In the genomic region with DNA sequence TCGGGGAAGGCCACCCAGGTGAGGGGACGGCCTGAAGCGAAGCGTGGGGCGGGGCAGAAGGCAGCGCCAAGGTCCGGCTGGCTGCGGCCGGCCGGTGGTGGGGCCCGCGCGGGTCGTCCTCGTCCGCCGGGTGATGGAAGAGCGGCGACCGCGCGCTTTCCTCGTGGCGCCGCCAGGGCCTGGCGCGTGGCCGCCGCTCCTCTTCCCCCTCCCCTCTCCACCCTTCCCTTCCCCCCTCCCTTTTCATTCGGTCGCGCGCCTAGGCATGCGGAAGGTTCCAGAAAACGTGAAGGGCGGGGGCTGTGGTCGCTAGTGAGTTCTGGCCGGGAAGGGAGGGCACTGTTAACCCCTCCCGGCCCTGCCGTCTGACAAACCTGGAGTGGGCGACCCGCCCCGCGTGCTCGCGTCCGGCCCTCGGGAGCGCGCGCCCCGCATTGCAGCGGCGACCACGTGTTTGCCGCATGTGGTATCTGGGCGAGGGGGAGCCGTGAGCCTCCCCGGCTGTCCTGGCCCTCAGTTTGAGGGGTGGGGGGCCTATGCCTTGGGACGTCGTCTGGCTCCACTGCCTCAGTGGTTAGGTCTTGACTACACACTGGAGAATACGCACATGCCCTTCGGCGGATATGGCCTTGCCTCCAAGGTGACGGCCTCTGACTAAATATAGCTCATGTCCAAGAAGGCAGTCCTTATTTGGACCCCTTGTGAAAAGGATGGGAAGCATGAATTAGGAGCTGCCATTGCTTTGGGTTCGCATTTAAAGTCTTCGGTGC, we compare ENCODE assay signal across 8 cellular contexts. TPM values are rescaled to one million over a fixed set of nuclear protein-coding genes. Genes with fewer than 3 reads are reported as not detected.
DNase-seq lines count a peak whose midpoint lies in the region; ATAC-seq and TF ChIP-seq lines count a peak whose summit lies in the region.

No MANE protein-coding gene starts in this region.

- DNase-seq in Ammon's horn (ENCODE audit: low spot score) (peak; percentile 79), RPMI8226 (peak; percentile 78), globus pallidus (ENCODE audit: low spot score) (peak; percentile 68), omental fat pad (ENCODE audit: low spot score) (peak; percentile 39), testis (peak; percentile 80)
- peak; percentile 82 for DNase-seq in activated naive CD4-positive, alpha-beta T cell treated with Interleukin-2 at 50 U/mL for 16 hours

- H3K9me3 ChIP-seq in testis: no peaks in the 10 kb centered on the region

- no peak for TF ChIP-seq CTCF in omental fat pad (IDR thresholded peaks at IDR 0.05)
- no peak for TF ChIP-seq CTCF in testis (IDR thresholded peaks at IDR 0.05)

- ATAC-seq in GM18909 (IDR thresholded peaks at IDR 0.05; ENCODE audit: poor library complexity, unreplicated experiment) (peak; percentile 36), HG03280 (IDR thresholded peaks at IDR 0.05; ENCODE audit: unreplicated experiment) (peak; percentile 35), omental fat pad (ENCODE audit: low FRiP score) (peak; percentile 26)

- no peaks in the 10 kb centered on the region for H3K36me3 ChIP-seq in testis (ENCODE audit: low read depth, missing control alignments)

- TF ChIP-seq POLR2A in testis (IDR thresholded peaks at IDR 0.05): no peak

- no peaks in the 10 kb centered on the region for H3K27me3 ChIP-seq in testis

- H3K4me1 ChIP-seq in testis: peaks cover 26% of the 10 kb centered on the region

- H3K4me3 ChIP-seq in testis: peak overlapping the region; percentile 87 to 94

- H3K27ac ChIP-seq in testis: peak overlapping the region; percentile 99

- intact Hi-C loops in testis (cut with DNase I; ENCODE audit: low total_unique reads): loop anchor here (5.0 kb wide), 1 partner anchor 102 kb away; no protein-coding TSS in a partner anchor

- WGBS in testis, 2 donors: 0 to 1% methylated on average over 15 to 53 of the region's 67 CpGs

RNA-seq across cellular contexts. Expression of a gene that starts 0.6 kb away (rescaled TPM):
- total RNA-seq in omental fat pad (1,000 to 10,000 TPM in 1 of 4 donors, 100 to 1,000 TPM in 3; 223 to 1,046 (median 437) TPM), testis (100 to 1,000 TPM; 219 to 268 TPM)
- polyA plus RNA-seq in testis (ENCODE audit: insufficient read depth, low read depth, low replicate concordance): 198 TPM

RNA-seq across cellular contexts. Expression of a gene that starts 21.7 kb away (rescaled TPM):
- total RNA-seq in omental fat pad (10 to 100 TPM; 24.7 to 44.1 (median 39.8) TPM), testis (10 to 100 TPM; 26.8 to 31.8 TPM)
- 21.1 TPM for polyA plus RNA-seq in testis (ENCODE audit: insufficient read depth, low read depth, low replicate concordance)

RNA-seq across cellular contexts. Expression of a gene that starts 37.8 kb away (rescaled TPM):
- 10 to 100 TPM; 23.3 to 48.7 (median 46.1) TPM for total RNA-seq in omental fat pad
- total RNA-seq in testis: 10 to 100 TPM; 10.8 to 13.9 TPM
- polyA plus RNA-seq in testis (ENCODE audit: insufficient read depth, low read depth, low replicate concordance): 59.0 TPM

RNA-seq across cellular contexts. Expression of a gene that starts 44.7 kb away (rescaled TPM):
- total RNA-seq in omental fat pad: 100 to 1,000 TPM in 1 of 4 donors, 10 to 100 TPM in 3; 51.4 to 116 (median 85.0) TPM
- 10 to 100 TPM in 1 of 2 donors, 1 to 10 TPM in 1; 4.9 to 17.5 TPM for total RNA-seq in testis
- polyA plus RNA-seq in testis (ENCODE audit: insufficient read depth, low read depth, low replicate concordance): 36.8 TPM

RNA-seq across cellular contexts. Expression of a gene that starts 56.0 kb away (rescaled TPM):
- total RNA-seq in omental fat pad: 100 to 1,000 TPM in 3 of 4 donors, 10 to 100 TPM in 1; 94.7 to 216 (median 144) TPM
- total RNA-seq in testis: 100 to 1,000 TPM; 119 to 137 TPM
- 189 TPM for polyA plus RNA-seq in testis (ENCODE audit: insufficient read depth, low read depth, low replicate concordance)

Comparison
In these comparisons a context has a peak if more than half of its experiments do, and no peak if none do; other contexts are left out.
1. Peak in every context shown above with its lines: DNase-seq, ATAC-seq, H3K4me3 ChIP-seq and H3K27ac ChIP-seq.